ENCODE assay signal across 12 cellular contexts in the genomic region with DNA sequence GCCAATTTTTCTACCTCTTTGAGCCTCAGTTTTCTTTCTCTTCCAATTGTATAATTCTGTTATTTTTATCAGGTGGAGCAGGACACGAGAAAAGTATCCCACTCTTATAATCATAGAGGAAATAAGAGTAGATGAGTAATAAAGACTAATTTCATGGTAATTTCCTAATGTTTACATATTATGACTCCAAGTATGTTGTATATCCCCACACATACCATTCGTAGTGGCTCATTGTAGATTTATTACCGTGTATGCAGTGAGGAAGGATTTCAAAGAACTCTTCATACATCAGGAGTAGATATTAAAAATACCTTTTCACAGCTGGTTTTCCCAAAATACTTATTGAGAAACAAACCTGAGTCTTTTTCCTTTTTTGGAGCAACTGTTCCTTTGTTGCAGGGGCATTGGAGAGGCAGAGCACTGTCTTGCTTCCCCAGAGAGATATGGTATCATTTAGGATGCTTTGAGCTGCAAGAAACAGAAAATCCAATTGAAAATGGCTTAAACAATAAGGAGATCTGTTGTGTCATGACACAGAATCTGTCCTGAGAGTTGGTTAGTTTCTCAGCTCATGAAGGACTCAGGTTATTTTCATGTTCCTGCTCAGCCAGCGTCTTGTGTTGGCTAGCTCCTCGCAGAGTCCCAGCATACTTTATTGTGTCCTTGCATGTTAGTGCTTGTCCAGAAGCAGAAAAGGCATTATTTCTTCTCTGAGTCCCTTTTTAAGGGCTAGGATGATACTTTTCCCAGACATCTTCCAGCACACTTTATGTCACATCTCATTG.
DNase-seq lines count a peak whose midpoint lies in the region; ATAC-seq, FAIRE-seq and TF ChIP-seq lines count a peak whose summit lies in the region.
"Had no signal": no experiment of that assay in that cellular context is flagged by ENCODE, and none has a peak within 500 bp of the region (broad histone marks: within the 10 kb centered on the region; RNA-seq: fewer than 3 reads in every experiment).

No MANE protein-coding gene starts in this region.

- no peaks in the 10 kb centered on the region for H3K9me3 ChIP-seq in gastroesophageal sphincter
- no peaks in the 10 kb centered on the region for H3K9me3 ChIP-seq in thymus (ENCODE audit: control insufficient read depth)

- H3K27me3 ChIP-seq in brain microvascular endothelial cell (replicated peaks) = no peaks in the 10 kb centered on the region
- H3K27me3 ChIP-seq in gastroesophageal sphincter = no peaks in the 10 kb centered on the region
- H3K27me3 ChIP-seq in thymus (ENCODE audit: control insufficient read depth, insufficient read depth) = no peaks in the 10 kb centered on the region

- H3K27ac Mint-ChIP-seq in activated T-helper 17 cell treated with anti-CD3 and anti-CD28 coated beads, Interleukin-2, amount 50 U/mL, for 72 hours = no peak overlapping the region
- H3K27ac Mint-ChIP-seq: GM23338 had no signal

- H3K4me3 ChIP-seq in brain microvascular endothelial cell (ENCODE audit: low read depth, low read length) = no peak overlapping the region
- no peak overlapping the region for H3K4me3 ChIP-seq in gastroesophageal sphincter
- H3K4me3 ChIP-seq in thymus (ENCODE audit: low read length) = no peak overlapping the region
- H3K4me3 ChIP-seq: GM23338 had no signal

- in situ Hi-C loops in brain microvascular endothelial cell (cut with HindIII; ENCODE audit: low pct_ligation_motif_present, low sequenced_read_pairs) = no loop called here

- WGBS in gastroesophageal sphincter (ENCODE audit: low coverage in 1 of 2), 2 donors = 45 to 50% methylated on average over 5 of the region's 5 CpGs
- 94% methylated on average over 5 of the region's 5 CpGs for whole genome bisulfite sequencing in thymus

- intact Hi-C loops in Right ventricle myocardium inferior (cut with DNase I) = loop anchor here (5.0 kb wide), 4 partner anchors 39 to 341 kb away; partner anchors contain the start of gene NR3C1

- TF ChIP-seq CTCF in brain microvascular endothelial cell (IDR thresholded peaks at IDR 0.05; ENCODE audit: low read depth, low read length, missing control alignments) (no peak), gastroesophageal sphincter (IDR thresholded peaks at IDR 0.05) (no peak)

- H3K4me1 ChIP-seq in gastroesophageal sphincter (peaks cover 12 to 91% (median 35%) of the 10 kb centered on the region in 3 donors), thymus (ENCODE audit: control insufficient read depth, insufficient read depth, low read length) (peaks cover 7% of the 10 kb centered on the region)

- no peak overlapping the region for H3K4me3 Mint-ChIP-seq in activated T-helper 17 cell treated with anti-CD3 and anti-CD28 coated beads, Interleukin-2, amount 50 U/mL, for 72 hours
- H3K4me3 Mint-ChIP-seq: GM23338 had no signal

- ATAC-seq in gastroesophageal sphincter (peak; percentile 38), Right ventricle myocardium inferior (no peak)
- no peak for ATAC-seq in activated T-helper 17 cell treated with anti-CD3 and anti-CD28 coated beads, Interleukin-2, amount 50 U/mL, for 72 hours (replicated peaks)
- ATAC-seq: GM23338 had no signal

- DNase-seq in HTR-8/SVneo (ENCODE audit: insufficient read length, low spot score) = peak; percentile 23
- DNase-seq in brain microvascular endothelial cell = no peak
- no peak for DNase-seq in DMS153 treated with DMSO at 0.1 percent for 48 hours (lab: John Stamatoyannopoulos, UW; ENCODE audit: unreplicated experiment)
- DNase-seq in Right ventricle myocardium inferior (ENCODE audit: missing footprints) = no peak
- DNase-seq: caudate nucleus, NCI-H1417 treated with DMSO at 0.1 percent for 48 hours had no signal

- peaks cover 30% of the 10 kb centered on the region for H3K36me3 Mint-ChIP-seq in activated T-helper 17 cell treated with anti-CD3 and anti-CD28 coated beads, Interleukin-2, amount 50 U/mL, for 72 hours (ENCODE audit: low read depth)

- H3K27ac ChIP-seq in brain microvascular endothelial cell (peak overlapping the region; percentile 22), gastroesophageal sphincter (peak overlapping the region; percentile 29 to 64 (median 58)), thymus (ENCODE audit: low read depth) (peak overlapping the region; percentile 55)

- H3K27me3 Mint-ChIP-seq in activated T-helper 17 cell treated with anti-CD3 and anti-CD28 coated beads, Interleukin-2, amount 50 U/mL, for 72 hours = no peaks in the 10 kb centered on the region
- H3K27me3 Mint-ChIP-seq: progenitor cell of endocrine pancreas had no signal

- no peak for TF ChIP-seq EP300 in gastroesophageal sphincter (IDR thresholded peaks at IDR 0.05)

- FAIRE-seq in HTR-8/SVneo (lab: Jason Lieb, UNC) = no peak
- FAIRE-seq: GM12892 had no signal

- H3K36me3 ChIP-seq in brain microvascular endothelial cell (replicated peaks) = no peaks in the 10 kb centered on the region
- peaks cover 4% of the 10 kb centered on the region in 2 donors for H3K36me3 ChIP-seq in gastroesophageal sphincter
- H3K36me3 ChIP-seq in thymus (ENCODE audit: control insufficient read depth, insufficient read depth) = peaks cover 7% of the 10 kb centered on the region

- no peaks in the 10 kb centered on the region for H3K9me3 Mint-ChIP-seq in activated T-helper 17 cell treated with anti-CD3 and anti-CD28 coated beads, Interleukin-2, amount 50 U/mL, for 72 hours
- H3K9me3 Mint-ChIP-seq: GM23338 had no signal

- H3K4me1 Mint-ChIP-seq in activated T-helper 17 cell treated with anti-CD3 and anti-CD28 coated beads, Interleukin-2, amount 50 U/mL, for 72 hours = peaks cover 7% of the 10 kb centered on the region

- no peak for TF ChIP-seq POLR2A in gastroesophageal sphincter (IDR thresholded peaks at IDR 0.05)
